ENCODE assay signal across 17 cellular contexts in the genomic region with DNA sequence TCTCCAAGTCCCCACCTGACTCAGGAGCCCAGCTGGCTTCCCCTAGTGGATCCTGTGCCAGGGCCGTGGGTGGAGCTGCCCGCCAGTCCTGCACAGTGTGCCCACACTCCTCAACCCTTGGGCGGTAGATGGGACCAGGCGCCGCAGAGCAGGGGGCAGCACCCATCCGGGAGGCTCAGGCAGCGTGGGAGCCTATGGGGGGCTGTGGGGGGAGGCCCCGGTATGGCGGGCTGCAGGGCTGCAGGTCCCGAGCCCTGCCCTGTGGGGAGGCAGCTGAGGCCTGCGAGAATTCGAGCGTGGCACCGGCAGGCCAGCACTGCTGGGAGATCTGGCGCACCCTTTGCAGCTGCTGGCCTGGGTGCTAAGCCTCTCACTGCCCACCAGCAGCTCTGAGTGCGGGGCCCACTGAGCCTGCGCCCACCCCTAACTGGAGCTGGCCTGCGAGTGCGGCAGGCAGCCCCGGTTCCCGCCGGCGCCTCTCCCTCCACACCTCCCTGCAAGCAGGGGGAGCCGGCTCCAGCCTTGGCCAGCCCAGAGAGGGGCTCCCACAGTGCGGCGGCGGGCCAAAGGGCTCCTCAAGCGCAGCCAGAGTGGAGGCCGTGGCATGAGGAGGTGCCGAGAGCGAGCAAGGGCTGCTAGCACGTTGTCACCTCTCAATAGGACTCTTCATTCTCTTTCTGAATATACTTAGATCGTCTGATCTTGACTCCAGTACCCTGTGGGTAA.
DNase-seq lines count a peak whose midpoint lies in the region; ATAC-seq and TF ChIP-seq lines count a peak whose summit lies in the region.
"Had no signal": no experiment of that assay in that cellular context is flagged by ENCODE, and none has a peak within 500 bp of the region (broad histone marks: within the 10 kb centered on the region; RNA-seq: fewer than 3 reads in every experiment).

No MANE protein-coding gene starts in this region.

- no peak for TF ChIP-seq CTCF in upper lobe of right lung (IDR thresholded peaks at IDR 0.05)

- WGBS in neuronal stem cell (ENCODE audit: extremely low coverage in 2 of 2, insufficient read length in 2 of 2, insufficient replicate concordance in 1 of 2), 2 donors, result no CpG with 5 or more reads among the region's 33 CpGs

- no peaks in the 10 kb centered on the region for H3K4me1 Mint-ChIP-seq in stimulated activated naive CD8-positive, alpha-beta T cell treated with anti-CD3 and anti-CD28 coated beads, Interleukin-15, amount 100 ng/mL, for 72 hours
- H3K4me1 Mint-ChIP-seq: B cell; CD4-positive, CD25-positive, alpha-beta regulatory T cell; H9 had no signal

- no peak overlapping the region for H3K9ac ChIP-seq in neuronal stem cell (ENCODE audit: low read depth, low read length, poor library complexity)
- H3K9ac ChIP-seq: BLaER1, GM23248 had no signal

- no peaks in the 10 kb centered on the region for H3K79me1 ChIP-seq in neuronal stem cell (ENCODE audit: low read depth, low read length)

- H3K9me3 Mint-ChIP-seq in stimulated activated naive CD8-positive, alpha-beta T cell treated with anti-CD3 and anti-CD28 coated beads, Interleukin-15, amount 100 ng/mL, for 72 hours, result peaks cover 0 to 15% of the 10 kb centered on the region in 2 donors

- H2BK5ac ChIP-seq in neuronal stem cell (ENCODE audit: low read length), result no peak overlapping the region

- no peaks in the 10 kb centered on the region for H3K36me3 ChIP-seq in neuronal stem cell (replicated peaks in 1 of 2; ENCODE audit: control insufficient read depth in 2 of 2, insufficient read depth in 2 of 2, low read length in 2 of 2)
- no peaks in the 10 kb centered on the region for H3K36me3 ChIP-seq in upper lobe of right lung
- H3K36me3 ChIP-seq: BLaER1 had no signal

- no peak overlapping the region for H3K18ac ChIP-seq in neuronal stem cell (ENCODE audit: low read length)

- H3K4me2 ChIP-seq in neuronal stem cell (ENCODE audit: insufficient read depth, low read length, poor library complexity, severe bottlenecking), result no peak overlapping the region
- H3K4me2 ChIP-seq: BLaER1 had no signal

- peak; percentile 66 for ATAC-seq in stimulated activated naive CD8-positive, alpha-beta T cell treated with anti-CD3 and anti-CD28 coated beads, Interleukin-15, amount 100 ng/mL, for 72 hours
- ATAC-seq in stimulated activated naive CD8-positive, alpha-beta T cell treated with anti-CD3 and anti-CD28 coated beads, Interleukin-15, Interleukin-2, amounts not matched to agents 100 U/mL and 50 U/mL, for 24 hours, result no peak
- peak; percentile 40 for ATAC-seq in upper lobe of right lung
- no peak for ATAC-seq in HG03469 (IDR thresholded peaks at IDR 0.05; ENCODE audit: unreplicated experiment)
- ATAC-seq: CD8-positive, alpha-beta T cell; HCT116 had no signal

- H3K27ac ChIP-seq in neuronal stem cell (replicated peaks; ENCODE audit: low read length), result no peak overlapping the region
- no peak overlapping the region for H3K27ac ChIP-seq in upper lobe of right lung
- H3K27ac ChIP-seq: BLaER1, C4-2B, GM23248 had no signal

- H3K27me3 ChIP-seq in neuronal stem cell (ENCODE audit: control insufficient read depth in 3 of 3, insufficient read depth in 3 of 3, low read depth in 1 of 3, low read length in 3 of 3) (peaks cover 0 to 4% (median 0%) of the 10 kb centered on the region in 3 experiments), upper lobe of right lung (no peaks in the 10 kb centered on the region)
- H3K27me3 ChIP-seq: BLaER1 had no signal

- H3K9me3 ChIP-seq in neuronal stem cell (replicated peaks in 1 of 2; ENCODE audit: control insufficient read depth in 2 of 2, insufficient read depth in 1 of 2, low read depth in 1 of 2, low read length in 2 of 2), result peaks cover 4 to 12% of the 10 kb centered on the region in 2 donors
- no peaks in the 10 kb centered on the region for H3K9me3 ChIP-seq in upper lobe of right lung

- H3K4me1 ChIP-seq in neuronal stem cell (ENCODE audit: control insufficient read depth in 2 of 2, insufficient read depth in 1 of 2, low read depth in 1 of 2, low read length in 2 of 2), result no peaks in the 10 kb centered on the region
- H3K4me1 ChIP-seq in upper lobe of right lung, result no peaks in the 10 kb centered on the region
- H3K4me1 ChIP-seq: BLaER1 had no signal

- H4K91ac ChIP-seq in neuronal stem cell (ENCODE audit: low read depth, low read length, poor library complexity), result no peak overlapping the region

- H3K23ac ChIP-seq in neuronal stem cell (ENCODE audit: low read depth, low read length, poor library complexity), result no peak overlapping the region

- H3K4ac ChIP-seq in neuronal stem cell (ENCODE audit: low read length), result no peak overlapping the region

- intact Hi-C loops in upper lobe of right lung (cut with DNase I), result no loop called here

- no peak overlapping the region for H2BK12ac ChIP-seq in neuronal stem cell (ENCODE audit: low read length)

- peak overlapping the region; percentile 56 for H3K14ac ChIP-seq in neuronal stem cell (ENCODE audit: low read length)

- H3K27ac Mint-ChIP-seq in stimulated activated naive CD8-positive, alpha-beta T cell treated with anti-CD3 and anti-CD28 coated beads, Interleukin-15, amount 100 ng/mL, for 72 hours, result no peak overlapping the region
- H3K27ac Mint-ChIP-seq: B cell; CD4-positive, CD25-positive, alpha-beta regulatory T cell; CD8-positive, alpha-beta T cell; H9 had no signal

- no peak for DNase-seq in stimulated activated naive CD8-positive, alpha-beta T cell treated with anti-CD3 and anti-CD28 coated beads, Interleukin-15, amount 100 ng/mL, for 72 hours
- no peak for DNase-seq in stimulated activated naive CD8-positive, alpha-beta T cell treated with anti-CD3 and anti-CD28 coated beads, Interleukin-15, Interleukin-2, amounts not matched to agents 100 U/mL and 50 U/mL, for 24 hours
- DNase-seq in neuronal stem cell (ENCODE audit: low spot score) (no peak), upper lobe of right lung (no peak), HT-29 (ENCODE audit: low spot score) (no peak)
- DNase-seq: Caco-2; CD4-positive, CD25-positive, alpha-beta regulatory T cell; CD8-positive, alpha-beta T cell; DMS153; DND-41; GM23248; H9 had no signal

- peak overlapping the region; percentile 47 for H2BK120ac ChIP-seq in neuronal stem cell (ENCODE audit: low read depth, low read length)

- no peak overlapping the region for H4K8ac ChIP-seq in neuronal stem cell (ENCODE audit: low read depth, low read length)

- H2BK15ac ChIP-seq in neuronal stem cell (ENCODE audit: low read length), result no peak overlapping the region

- H3K4me3 ChIP-seq in neuronal stem cell (ENCODE audit: low read length in 2 of 2), result no peak overlapping the region
- no peak overlapping the region for H3K4me3 ChIP-seq in upper lobe of right lung
- H3K4me3 ChIP-seq: BLaER1, GM23248 had no signal

- H3K4me3 Mint-ChIP-seq in stimulated activated naive CD8-positive, alpha-beta T cell treated with anti-CD3 and anti-CD28 coated beads, Interleukin-15, amount 100 ng/mL, for 72 hours, result no peak overlapping the region
- H3K4me3 Mint-ChIP-seq: B cell; CD4-positive, CD25-positive, alpha-beta regulatory T cell; CD8-positive, alpha-beta T cell; H9 had no signal

- no peak overlapping the region for H2AK5ac ChIP-seq in neuronal stem cell (ENCODE audit: low read depth, low read length)

- no peaks in the 10 kb centered on the region for H3K27me3 Mint-ChIP-seq in stimulated activated naive CD8-positive, alpha-beta T cell treated with anti-CD3 and anti-CD28 coated beads, Interleukin-15, amount 100 ng/mL, for 72 hours
- H3K27me3 Mint-ChIP-seq: CD4-positive, CD25-positive, alpha-beta regulatory T cell had no signal

- H2AFZ ChIP-seq in neuronal stem cell (ENCODE audit: low read length), result no peak overlapping the region
- H2AFZ ChIP-seq: GM23248 had no signal

Comparison
In these comparisons a context has a peak if more than half of its experiments do, and no peak if none do; other contexts are left out.
1. ATAC-seq: peak in stimulated activated naive CD8-positive, alpha-beta T cell treated with anti-CD3 and anti-CD28 coated beads, Interleukin-15, amount 100 ng/mL, for 72 hours (single experiment) and upper lobe of right lung (single experiment); none in stimulated activated naive CD8-positive, alpha-beta T cell treated with anti-CD3 and anti-CD28 coated beads, Interleukin-15, Interleukin-2, amounts not matched to agents 100 U/mL and 50 U/mL, for 24 hours (single experiment) and HG03469 (single experiment).